ENCODE assay signal across 8 cellular contexts in the genomic region with DNA sequence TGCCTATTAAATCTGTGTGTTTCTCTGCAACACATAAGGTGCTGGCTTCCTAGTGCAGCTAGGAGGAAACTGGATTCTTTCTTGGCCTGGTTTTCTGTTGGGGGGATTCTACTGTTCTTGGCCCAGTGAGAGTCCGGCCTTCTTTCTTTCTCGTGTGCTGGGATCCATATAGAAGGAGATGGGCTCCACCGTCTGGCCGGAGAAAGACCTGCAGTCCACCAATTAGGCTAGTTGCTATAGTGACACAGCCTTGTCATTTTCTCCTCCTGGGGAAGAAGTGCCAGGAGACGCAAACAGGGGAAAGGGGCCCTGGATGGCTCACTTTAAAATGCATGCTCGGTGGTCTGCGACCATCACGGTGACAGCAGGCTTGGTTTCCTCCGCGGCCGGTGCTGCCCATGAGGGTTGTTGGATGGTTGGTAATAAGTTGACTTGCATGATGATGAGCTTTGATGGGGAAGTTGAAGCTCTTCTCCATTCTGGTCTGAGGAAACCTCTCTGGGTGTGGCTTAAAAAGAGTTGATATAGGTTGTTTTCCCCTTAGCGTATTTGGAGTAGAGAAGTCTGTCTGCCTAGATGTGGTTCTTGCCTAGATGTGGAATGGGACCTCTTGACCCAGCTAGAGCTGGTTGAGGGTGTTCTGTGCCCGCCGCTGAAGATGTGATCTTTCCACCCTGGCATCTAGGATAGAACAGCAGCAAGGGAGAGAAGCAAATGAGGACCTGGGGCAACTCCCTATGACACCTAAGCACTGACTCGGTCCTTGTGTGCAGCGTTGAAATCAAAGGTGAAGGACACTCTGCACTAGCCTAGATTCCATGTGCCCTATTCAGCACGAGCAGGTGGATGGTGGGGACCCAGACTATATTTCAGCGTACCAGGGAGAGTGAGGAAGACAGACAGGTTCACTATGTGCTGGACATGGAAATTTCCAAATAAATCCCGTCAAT.
DNase-seq lines count a peak whose midpoint lies in the region; ATAC-seq and TF ChIP-seq lines count a peak whose summit lies in the region.

No MANE protein-coding gene starts in this region.

- WGBS in psoas muscle, 3 donors: 35 to 40% (median 36%) methylated on average over 19 of the region's 19 CpGs

- peaks cover 0 to 21% (median 0%) of the 10 kb centered on the region in 7 donors for H3K9me3 Mint-ChIP-seq in CD14-positive monocyte

- peaks cover 39 to 60% (median 50%) of the 10 kb centered on the region in 3 donors for H3K27me3 Mint-ChIP-seq in CD14-positive monocyte (ENCODE audit: low read depth in 3 of 3)

- H3K9me3 ChIP-seq in psoas muscle: no peaks in the 10 kb centered on the region

- H3K4me3 ChIP-seq in psoas muscle: no peak overlapping the region

- H3K4me1 ChIP-seq in psoas muscle: no peaks in the 10 kb centered on the region

- peaks cover 0 to 42% (median 12%) of the 10 kb centered on the region in 3 donors for H3K27me3 ChIP-seq in psoas muscle (ENCODE audit: insufficient read depth in 3 of 3, low read length in 2 of 3)

- H3K27ac ChIP-seq in psoas muscle: no peak overlapping the region

- DNase-seq in CD14-positive monocyte (ENCODE audit: low spot score): no peak
- peak; percentile 89 for DNase-seq in GM20000 (ENCODE audit: low spot score)
- peak; percentile 63 for DNase-seq in NCI-H460 (ENCODE audit: extremely low read depth, low read depth)
- DNase-seq in activated CD8-positive, alpha-beta memory T cell treated with anti-CD3 and anti-CD28 coated beads, Interleukin-2, amount 50 U/mL, for 48 hours: peak; percentile 56
- peak; percentile 65 for DNase-seq in Right ventricle myocardium superior
- DNase-seq in psoas muscle: peak; percentile 55 to 66

- peak overlapping the region in 1 of 2 donors; percentile 33 for H3K4me3 Mint-ChIP-seq in CD14-positive monocyte

- no peak overlapping the region for H3K27ac Mint-ChIP-seq in CD14-positive monocyte

- no peaks in the 10 kb centered on the region for H3K36me3 Mint-ChIP-seq in CD14-positive monocyte

- H3K4me1 Mint-ChIP-seq in CD14-positive monocyte: peaks cover 8% of the 10 kb centered on the region

- TF ChIP-seq CTCF in CD14-positive monocyte (IDR thresholded peaks at IDR 0.05) (peak; percentile 21), GM20000 (IDR thresholded peaks at IDR 0.05; ENCODE audit: extremely low read depth, missing control alignments) (peak; percentile 71), psoas muscle (IDR thresholded peaks at IDR 0.05) (peak; percentile 57)

- intact Hi-C loops in CD14-positive monocyte (cut with micrococcal nuclease): no loop called here
- intact Hi-C loops in Right ventricle myocardium superior (cut with DNase I): loop anchor here (5.0 kb wide), 1 partner anchor 1645 kb away; no protein-coding TSS in a partner anchor
- intact Hi-C loops in psoas muscle (cut with DNase I): loop anchor here in 1 of 2 donors (10.0 kb wide), 1 partner anchor 1698 kb away; no protein-coding TSS in a partner anchor

- ATAC-seq in Right ventricle myocardium superior (ENCODE audit: poor library complexity): peak; percentile 80
- peak; percentile 61 to 87 (median 75) for ATAC-seq in psoas muscle
- no peak for ATAC-seq in GM21381 (IDR thresholded peaks at IDR 0.05; ENCODE audit: unreplicated experiment)
- ATAC-seq in HG02798 (IDR thresholded peaks at IDR 0.05; ENCODE audit: poor library complexity, unreplicated experiment): no peak

- H3K36me3 ChIP-seq in psoas muscle (ENCODE audit: insufficient read depth in 1 of 2, low read depth in 1 of 2): no peaks in the 10 kb centered on the region

Comparison
In these comparisons a context has a peak if more than half of its experiments do, and no peak if none do; other contexts are left out.
1. CTCF ChIP-seq: peak in every context shown above with its lines; median percentile 71 in GM20000; 57 in psoas muscle; 21 in CD14-positive monocyte.
2. ATAC-seq: peak in Right ventricle myocardium superior (single experiment) and psoas muscle (4 of 4); none in GM21381 (single experiment) and HG02798 (single experiment).